ENCODE assay signal across 18 cellular contexts in genomic region chr4:168082379-168082778, GRCh38. TPM values are rescaled to one million over a fixed set of nuclear protein-coding genes. Genes with fewer than 3 reads are reported as not detected.
A peak's percentile ranks its signal among the peaks of the same experiment; 100 is the strongest.
DNase-seq lines count a peak whose midpoint lies in the region; ATAC-seq and TF ChIP-seq lines count a peak whose summit lies in the region.
"Had no signal": no experiment of that assay in that cellular context is flagged by ENCODE, and none has a peak within 500 bp of the region (broad histone marks: within the 10 kb centered on the region; RNA-seq: fewer than 3 reads in every experiment).

No MANE protein-coding gene starts in this region.

- no peaks in the 10 kb centered on the region for H3K36me3 ChIP-seq in GM23338 (ENCODE audit: insufficient read depth)
- H3K36me3 ChIP-seq in iPS DF 6.9 (ENCODE audit: control insufficient read depth, insufficient read depth, low read length), result no peaks in the 10 kb centered on the region
- H3K36me3 ChIP-seq in osteoblast (ENCODE audit: insufficient read depth, low read length), result no peaks in the 10 kb centered on the region
- H3K36me3 ChIP-seq: BLaER1 had no signal

- H3K4me3 Mint-ChIP-seq in GM23338 (no peak overlapping the region), WTC11 (no peak overlapping the region)
- H3K4me3 Mint-ChIP-seq: CD14-positive monocyte; CD4-positive, alpha-beta memory T cell; IgD-negative memory B cell had no signal

- no peak overlapping the region for H2AFZ ChIP-seq in GM23338
- peak overlapping the region; percentile 42 for H2AFZ ChIP-seq in osteoblast (ENCODE audit: low read length)

- H3K4me2 ChIP-seq in GM23338, result no peak overlapping the region
- H3K4me2 ChIP-seq in osteoblast (ENCODE audit: insufficient read depth, low read length), result no peak overlapping the region
- H3K4me2 ChIP-seq: BLaER1 had no signal

- H3K36me3 Mint-ChIP-seq in GM23338 (ENCODE audit: low read depth) (peaks cover 3% of the 10 kb centered on the region; the same call in 1 of the 3 replicates), WTC11 (peaks cover 4% of the 10 kb centered on the region; the same call in 1 of the 2 replicates)
- H3K36me3 Mint-ChIP-seq: CD14-positive monocyte; CD4-positive, alpha-beta memory T cell; IgD-negative memory B cell had no signal

- ATAC-seq in GM23338 (peak; percentile 50; the same call in 2 of the 3 replicates), WTC11 (peak; percentile 59)
- ATAC-seq: HepG2 had no signal

- H3K27me3 ChIP-seq in GM23338 (ENCODE audit: insufficient read depth), result no peaks in the 10 kb centered on the region
- no peaks in the 10 kb centered on the region for H3K27me3 ChIP-seq in iPS DF 6.9 (ENCODE audit: control insufficient read depth, insufficient read depth, low read length)
- no peaks in the 10 kb centered on the region for H3K27me3 ChIP-seq in osteoblast (ENCODE audit: insufficient read depth, low read length)
- H3K27me3 ChIP-seq: BLaER1 had no signal

- H3K9me3 Mint-ChIP-seq in GM23338 (peaks cover 5% of the 10 kb centered on the region), WTC11 (peaks cover 11% of the 10 kb centered on the region)

- CTCF ChIA-PET in WTC11 (lab: Charles Lee), result no interaction called here
- CTCF ChIA-PET in RWPE1 (lab: Yijun Ruan, JAX), result no interaction called here

- H3K27me3 Mint-ChIP-seq in GM23338 (ENCODE audit: insufficient read depth, low read depth, poor library complexity) (no peaks in the 10 kb centered on the region), WTC11 (ENCODE audit: low read depth) (no peaks in the 10 kb centered on the region)
- H3K27me3 Mint-ChIP-seq: IgD-negative memory B cell had no signal

- H3F3A ChIP-seq in GM23338 (replicated peaks; ENCODE audit: low read depth), result no peaks in the 10 kb centered on the region

- H3K9me2 ChIP-seq in GM23338 (ENCODE audit: insufficient read depth), result no peaks in the 10 kb centered on the region

- no CpG with 5 or more reads among the region's 5 CpGs for WGBS in iPS DF 6.9 (ENCODE audit: insufficient coverage, insufficient read length)

- H3K79me2 ChIP-seq in GM23338 (replicated peaks; ENCODE audit: insufficient read depth), result no peaks in the 10 kb centered on the region
- H3K79me2 ChIP-seq in osteoblast (ENCODE audit: insufficient read depth, low read length), result no peaks in the 10 kb centered on the region

- DNase-seq in GM23338 (ENCODE audit: low spot score), result peak; percentile 35
- DNase-seq in WTC11 (ENCODE audit: low spot score), result no peak
- peak; percentile 1 for DNase-seq in iPS DF 6.9 (ENCODE audit: low read depth, low spot score)
- DNase-seq in osteoblast (ENCODE audit: insufficient read length, low spot score, missing footprints), result no peak
- no peak for DNase-seq in stimulated activated CD4-positive, alpha-beta T cell treated with anti-CD3 and anti-CD28 coated beads, Interleukin-4, amount 100 ng/mL, for 1 hour
- no peak for DNase-seq in RWPE1 (ENCODE audit: low spot score)
- DNase-seq in stimulated activated CD4-positive, alpha-beta T cell treated with anti-CD3 and anti-CD28 coated beads, Interleukin-1b, Interleukin-23, amount 100 ng/mL, for 48 hours, result no peak
- DNase-seq: 8988T; Calu3; CD4-positive, alpha-beta memory T cell; DMS79 treated with DMSO at 0.1 percent for 48 hours; GF-D8; H7 had no signal

- H3K4me1 ChIP-seq in GM23338 (ENCODE audit: insufficient read depth), result no peaks in the 10 kb centered on the region
- no peaks in the 10 kb centered on the region; the same call in 1 of the 2 replicates for H3K4me1 ChIP-seq in iPS DF 6.9 (ENCODE audit: control insufficient read depth, insufficient read depth, low read length)
- peaks cover 4% of the 10 kb centered on the region for H3K4me1 ChIP-seq in osteoblast (ENCODE audit: insufficient read depth, low read length)
- H3K4me1 ChIP-seq: BLaER1 had no signal

- TF ChIP-seq CTCF in GM23338 (conservative IDR thresholded peaks at IDR 0.05; ENCODE audit: low read depth in 2 of 2), result no peak
- no peak for TF ChIP-seq CTCF in WTC11 (IDR thresholded peaks at IDR 0.05)
- no peak for TF ChIP-seq CTCF in osteoblast (IDR thresholded peaks at IDR 0.05; ENCODE audit: extremely low read depth, low read depth, low read length)
- no peak for TF ChIP-seq CTCF in RWPE1 (conservative IDR thresholded peaks at IDR 0.05; ENCODE audit: low read depth)

- POLR2A ChIA-PET in WTC11 (lab: Charles Lee) (no interaction called here), RWPE1 (lab: Yijun Ruan, JAX; ENCODE audit: low non-redundant PET) (no interaction called here)

- H4K20me1 ChIP-seq in GM23338 (replicated peaks; ENCODE audit: insufficient read depth) (no peaks in the 10 kb centered on the region), osteoblast (ENCODE audit: insufficient read depth, low read length) (no peaks in the 10 kb centered on the region)
- H4K20me1 ChIP-seq: BLaER1 had no signal

- no peaks in the 10 kb centered on the region for H3K9me3 ChIP-seq in iPS DF 6.9 (ENCODE audit: control insufficient read depth, insufficient read depth, low read length)
- peaks cover 2% of the 10 kb centered on the region for H3K9me3 ChIP-seq in osteoblast (ENCODE audit: low read depth, low read length)

- H3K27ac Mint-ChIP-seq in GM23338, result peak overlapping the region; percentile 67
- no peak overlapping the region for H3K27ac Mint-ChIP-seq in WTC11
- H3K27ac Mint-ChIP-seq: CD14-positive monocyte; CD4-positive, alpha-beta memory T cell; IgD-negative memory B cell had no signal

- H3K4me1 Mint-ChIP-seq in GM23338 (peaks cover 7% of the 10 kb centered on the region; the same call in 2 of the 3 replicates), WTC11 (peaks cover 6% of the 10 kb centered on the region)
- H3K4me1 Mint-ChIP-seq: CD14-positive monocyte; CD4-positive, alpha-beta memory T cell; IgD-negative memory B cell had no signal

- no peak overlapping the region for H3K4me3 ChIP-seq in GM23338
- H3K4me3 ChIP-seq in iPS DF 6.9 (ENCODE audit: low read length), result no peak overlapping the region
- H3K4me3 ChIP-seq in osteoblast (ENCODE audit: insufficient read depth, low read length), result no peak overlapping the region
- H3K4me3 ChIP-seq: BLaER1 had no signal

- H3K27ac ChIP-seq in GM23338 (ENCODE audit: low read depth), result no peak overlapping the region
- no peak overlapping the region for H3K27ac ChIP-seq in iPS DF 6.9 (ENCODE audit: low read length)
- H3K27ac ChIP-seq in osteoblast (ENCODE audit: low read depth, low read length), result no peak overlapping the region
- no peak overlapping the region for H3K27ac ChIP-seq in RWPE1
- H3K27ac ChIP-seq: BLaER1 had no signal

TF ChIP-seq in GM23338, 12 proteins besides CTCF, POLR2A, EP300 and RAD21:
- no peak for TF ChIP-seq NANOG (IDR thresholded peaks at IDR 0.05; ENCODE audit: borderline replicate concordance)

TF ChIP-seq in WTC11, 78 proteins besides CTCF, POLR2A, EP300 and RAD21 (continues in another document):
- TF ChIP-seq ZMAT4 (CRISPR knock-in tag; IDR thresholded peaks at IDR 0.05) (no peak), PREB (CRISPR knock-in tag; IDR thresholded peaks at IDR 0.05; ENCODE audit: borderline replicate concordance) (no peak), ATF2 (CRISPR knock-in tag; IDR thresholded peaks at IDR 0.05; ENCODE audit: borderline replicate concordance, low read depth) (no peak), HMGA2 (CRISPR knock-in tag; IDR thresholded peaks at IDR 0.05) (no peak), GABPB1 (CRISPR knock-in tag; IDR thresholded peaks at IDR 0.05) (no peak)

RNA-seq across cellular contexts. Expression of gene ANXA10, which starts 10.0 kb away (rescaled TPM):
- not detected in 2 replicates for total RNA-seq in GM23338 (2014; rRNA removed; shearing (Covaris generic))
- not detected in 2 replicates for polyA plus RNA-seq in GM23338 (2016; fragmentation: Nextera tagmentation; extraction: Ambion mirVana)
- total RNA-seq in WTC11 (2021) (not detected in 3 replicates), osteoblast (1.1 and 1.2 TPM in 2 replicates)
- total RNA-seq: A673; CD4-positive, alpha-beta memory T cell; H7; HepG2 had no signal
- polyA plus RNA-seq: CD14-positive monocyte; CD4-positive, alpha-beta memory T cell; IgD-negative memory B cell had no signal

Comparison
In these comparisons a context has a peak if more than half of its experiments do, and no peak if none do; other contexts are left out.
1. DNase-seq: peak in GM23338 (single experiment) and iPS DF 6.9 (single experiment); none in WTC11 (single experiment), osteoblast (single experiment), stimulated activated CD4-positive, alpha-beta T cell treated with anti-CD3 and anti-CD28 coated beads, Interleukin-4, amount 100 ng/mL, for 1 hour (single experiment), RWPE1 (single experiment) and stimulated activated CD4-positive, alpha-beta T cell treated with anti-CD3 and anti-CD28 coated beads, Interleukin-1b, Interleukin-23, amount 100 ng/mL, for 48 hours (single experiment).